Comparison of ENCODE assay signal across 9 cellular contexts in genomic region chr3:129015388-129016105, GRCh38. TPM values are rescaled to one million over a fixed set of nuclear protein-coding genes. Genes with fewer than 3 reads are reported as not detected.
A peak's percentile ranks its signal among the peaks of the same experiment; 100 is the strongest.
DNase-seq lines count a peak whose midpoint lies in the region; ATAC-seq and TF ChIP-seq lines count a peak whose summit lies in the region.
"Had no signal": no experiment of that assay in that cellular context is flagged by ENCODE, and none has a peak within 500 bp of the region (broad histone marks: within the 10 kb centered on the region; RNA-seq: fewer than 3 reads in every experiment).

No MANE protein-coding gene starts in this region.

- no peaks in the 10 kb centered on the region for H3K36me3 ChIP-seq in Caco-2 (ENCODE audit: control insufficient read depth, insufficient read depth, low read length)

- DNase-seq in KBM-7 (peak; percentile 33), left cardiac atrium (peak; percentile 65), NCI-H345 treated with DMSO at 0.1 percent for 48 hours (lab: John Stamatoyannopoulos, UW; ENCODE audit: unreplicated experiment) (no peak), iPS-NIHi7 (ENCODE audit: extremely low spot score) (no peak), Caco-2 (no peak)
- DNase-seq in activated CD8-positive, alpha-beta memory T cell treated with anti-CD3 and anti-CD28 coated beads, Interleukin-2, amount 10 ng/mL, durations not matched to agents 7 days and 5 days: peak; percentile 72
- peak in 2 of 3 experiments; percentile 17 to 31 for DNase-seq in stimulated activated CD4-positive, alpha-beta T cell treated with anti-CD3 and anti-CD28 coated beads, TNF-alpha, amount 100 ng/mL, for 4 hours (ENCODE audit: low read depth in 3 of 3)

- H3K27ac Mint-ChIP-seq in activated CD8-positive, alpha-beta memory T cell treated with anti-CD3 and anti-CD28 coated beads, Interleukin-2, amount 10 ng/mL, durations not matched to agents 7 days and 5 days: peak overlapping the region; percentile 95
- no peak overlapping the region for H3K27ac Mint-ChIP-seq in Caco-2 (ENCODE audit: unreplicated experiment)

- H3K4me1 ChIP-seq in Caco-2: peaks cover 11% of the 10 kb centered on the region; the same call in 1 of the 2 replicates

- CTCF ChIA-PET in activated CD8-positive, alpha-beta memory T cell treated with anti-CD3 and anti-CD28 coated beads, Interleukin-2, amount 10 ng/mL, durations not matched to agents 7 days and 5 days (lab: Charles Lee): interaction anchor here (0.6 to 6.5 kb wide), 24 partner anchors 10 to 301 kb away, joined by 3 to 111 read pairs (median 5); partner anchors contain the start of genes CFAP92, COPG1 and HMCES
- CTCF ChIA-PET in Caco-2 (lab: Charles Lee): interaction anchor here (0.5 to 1.7 kb wide), 6 partner anchors 11 to 91 kb away, joined by 3 to 17 read pairs (median 4); no protein-coding TSS in a partner anchor

- H3K4me1 Mint-ChIP-seq in activated CD8-positive, alpha-beta memory T cell treated with anti-CD3 and anti-CD28 coated beads, Interleukin-2, amount 10 ng/mL, durations not matched to agents 7 days and 5 days: peaks cover 38% of the 10 kb centered on the region
- H3K4me1 Mint-ChIP-seq in Caco-2 (ENCODE audit: low read depth, unreplicated experiment): no peaks in the 10 kb centered on the region

- POLR2A ChIA-PET in Caco-2 (lab: Charles Lee): no interaction called here

- H3K9me3 ChIP-seq in Caco-2: no peaks in the 10 kb centered on the region

- no peak for TF ChIP-seq CTCF in Caco-2 (IDR thresholded peaks at IDR 0.05; ENCODE audit: insufficient read depth in 1 of 2, low read depth in 1 of 2, low read length in 1 of 2, severe bottlenecking in 1 of 2, unreplicated experiment in 1 of 2)

- ATAC-seq in activated CD8-positive, alpha-beta memory T cell treated with anti-CD3 and anti-CD28 coated beads, Interleukin-2, amount 10 ng/mL, durations not matched to agents 7 days and 5 days: peak; percentile 63
- ATAC-seq in left cardiac atrium (peak; percentile 37 to 72), GM19324 (IDR thresholded peaks at IDR 0.05; ENCODE audit: low FRiP score, unreplicated experiment) (no peak)

- BruUV-seq in Caco-2 (replicated peaks; lab: Mats Ljungman, UMichigan): no TSS peak

- H3K36me3 Mint-ChIP-seq in activated CD8-positive, alpha-beta memory T cell treated with anti-CD3 and anti-CD28 coated beads, Interleukin-2, amount 10 ng/mL, durations not matched to agents 7 days and 5 days: no peaks in the 10 kb centered on the region
- no peaks in the 10 kb centered on the region for H3K36me3 Mint-ChIP-seq in Caco-2 (ENCODE audit: insufficient read depth, unreplicated experiment)

- H3K4me3 ChIP-seq in Caco-2 (ENCODE audit: low read depth, low read length): no peak overlapping the region

- no peaks in the 10 kb centered on the region for H3K27me3 ChIP-seq in Caco-2 (replicated peaks; ENCODE audit: control insufficient read depth, insufficient read depth, low read length)

- peak overlapping the region; percentile 66 for H3K4me3 Mint-ChIP-seq in activated CD8-positive, alpha-beta memory T cell treated with anti-CD3 and anti-CD28 coated beads, Interleukin-2, amount 10 ng/mL, durations not matched to agents 7 days and 5 days
- no peak overlapping the region for H3K4me3 Mint-ChIP-seq in Caco-2 (ENCODE audit: unreplicated experiment)

- intact Hi-C loops in left cardiac atrium (cut with DNase I): no loop called here
- intact Hi-C loops in Caco-2 (cut with micrococcal nuclease; ENCODE audit: unreplicated experiment): loop anchor here (5.0 kb wide), 1 partner anchor 43 kb away; no protein-coding TSS in a partner anchor

- no peaks in the 10 kb centered on the region for H3K9me3 Mint-ChIP-seq in activated CD8-positive, alpha-beta memory T cell treated with anti-CD3 and anti-CD28 coated beads, Interleukin-2, amount 10 ng/mL, durations not matched to agents 7 days and 5 days (ENCODE audit: low read depth)
- H3K9me3 Mint-ChIP-seq in Caco-2 (ENCODE audit: unreplicated experiment): no peaks in the 10 kb centered on the region

- in situ Hi-C loops in KBM-7 (cut with MboI; ENCODE audit: low pct_unique_long_range_greater_than_20kb, low sequenced_read_pairs): no loop called here

- no peaks in the 10 kb centered on the region for H3K27me3 Mint-ChIP-seq in activated CD8-positive, alpha-beta memory T cell treated with anti-CD3 and anti-CD28 coated beads, Interleukin-2, amount 10 ng/mL, durations not matched to agents 7 days and 5 days
- no peaks in the 10 kb centered on the region for H3K27me3 Mint-ChIP-seq in Caco-2 (ENCODE audit: insufficient read depth, unreplicated experiment)

RNA-seq across cellular contexts. Expression of gene EFCC1, which starts 14.4 kb away (rescaled TPM):
- total RNA-seq in activated CD8-positive, alpha-beta memory T cell treated with anti-CD3 and anti-CD28 coated beads, Interleukin-2, amount 10 ng/mL, durations not matched to agents 7 days and 5 days: under 1 TPM; 0.09 to 0.12 TPM
- 1 to 10 TPM; 1.1 to 2.3 TPM for total RNA-seq in left cardiac atrium
- 0.28 and 0.39 TPM in 2 replicates for total RNA-seq in Caco-2 (2022)

RNA-seq across cellular contexts. Expression of gene CFAP92, which starts 21.7 kb away (rescaled TPM):
- total RNA-seq in activated CD8-positive, alpha-beta memory T cell treated with anti-CD3 and anti-CD28 coated beads, Interleukin-2, amount 10 ng/mL, durations not matched to agents 7 days and 5 days: under 1 TPM in 1 of 2 experiments, not detected in 1; 0.12 TPM
- total RNA-seq in left cardiac atrium (under 1 TPM; 0.29 to 0.73 TPM), Caco-2 (2022) (4.5 and 5.9 TPM in 2 replicates)

RNA-seq across cellular contexts. Expression of gene GP9, which starts 45.0 kb away (rescaled TPM):
- total RNA-seq in activated CD8-positive, alpha-beta memory T cell treated with anti-CD3 and anti-CD28 coated beads, Interleukin-2, amount 10 ng/mL, durations not matched to agents 7 days and 5 days: not detected
- total RNA-seq in left cardiac atrium (under 1 TPM in 1 of 2 donors, not detected in 1; 0.29 TPM), Caco-2 (2022) (not detected in 2 replicates)
- total RNA-seq: myocyte had no signal

Comparison
In these comparisons a context has a peak if more than half of its experiments do, and no peak if none do; other contexts are left out.
1. DNase-seq: peak in KBM-7 (single experiment), activated CD8-positive, alpha-beta memory T cell treated with anti-CD3 and anti-CD28 coated beads, Interleukin-2, amount 10 ng/mL, durations not matched to agents 7 days and 5 days (single experiment), left cardiac atrium (single experiment) and stimulated activated CD4-positive, alpha-beta T cell treated with anti-CD3 and anti-CD28 coated beads, TNF-alpha, amount 100 ng/mL, for 4 hours (2 of 3); none in NCI-H345 treated with DMSO at 0.1 percent for 48 hours (single experiment), iPS-NIHi7 (single experiment) and Caco-2 (0 of 2).